ENCODE assay signal across 29 cellular contexts in the genomic region with DNA sequence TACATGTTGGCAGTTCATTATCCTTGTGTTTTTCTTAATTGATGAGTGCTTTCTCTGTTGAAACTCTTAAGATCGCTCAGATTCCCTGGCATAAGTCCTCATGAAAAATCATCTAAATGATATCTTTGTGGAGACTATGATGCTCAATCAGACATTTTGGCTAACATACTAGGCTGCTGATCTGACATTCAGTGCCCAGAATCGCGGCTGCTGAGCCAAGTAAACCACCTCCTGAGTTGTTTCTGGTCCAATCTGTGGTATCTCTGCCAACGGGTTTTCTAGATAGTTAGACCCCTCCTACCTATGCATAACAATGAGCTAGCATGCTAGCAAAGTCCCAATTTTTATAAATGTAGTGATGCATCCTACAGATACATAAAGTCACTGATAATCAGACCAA.
"Had no signal": no experiment of that assay in that cellular context is flagged by ENCODE, and none has a peak within 500 bp of the region (broad histone marks: within the 10 kb centered on the region; RNA-seq: fewer than 3 reads in every experiment).

No MANE protein-coding gene starts in this region.

- H3K4me1 ChIP-seq: SJCRH30 had no signal

- H3K4me3 ChIP-seq: MG63, PC-9, SJCRH30, SK-N-MC had no signal

- H3K4me2 ChIP-seq: PC-9 had no signal

- H3K36me3 ChIP-seq: MG63, SJCRH30 had no signal

- H3K27me3 ChIP-seq: MG63, SJCRH30 had no signal

- H3K9me3 ChIP-seq: MG63, SJCRH30 had no signal

- H3K27ac ChIP-seq: PC-9, RWPE1, SJCRH30, SK-N-MC had no signal

- DNase-seq: Kasumi-1, KG1, MG63, NCI-H1048, NCI-H1092 treated with DMSO at 0.1 percent for 48 hours, NCI-H1105 treated with DMSO at 0.1 percent for 48 hours, NCI-H1417, NCI-H1436, NCI-H146, NCI-H1694, NCI-H187, NCI-H1930, NCI-H2029 treated with DMSO at 0.1 percent for 48 hours, NCI-H2081 treated with DMSO at 0.1 percent for 48 hours, NCI-H2107, NCI-H2171, NCI-H226, NCI-H510A, NCI-H524, NCI-H69, NCI-H748 treated with DMSO at 0.1 percent for 48 hours, NCI-H82, PC-9, SHP77, SIG-M5, SJCRH30 had no signal

- H2AFZ ChIP-seq: PC-9 had no signal

- FAIRE-seq: RCC 7860 had no signal
